ENCODE assay signal across 1 cellular context in the genomic region with DNA sequence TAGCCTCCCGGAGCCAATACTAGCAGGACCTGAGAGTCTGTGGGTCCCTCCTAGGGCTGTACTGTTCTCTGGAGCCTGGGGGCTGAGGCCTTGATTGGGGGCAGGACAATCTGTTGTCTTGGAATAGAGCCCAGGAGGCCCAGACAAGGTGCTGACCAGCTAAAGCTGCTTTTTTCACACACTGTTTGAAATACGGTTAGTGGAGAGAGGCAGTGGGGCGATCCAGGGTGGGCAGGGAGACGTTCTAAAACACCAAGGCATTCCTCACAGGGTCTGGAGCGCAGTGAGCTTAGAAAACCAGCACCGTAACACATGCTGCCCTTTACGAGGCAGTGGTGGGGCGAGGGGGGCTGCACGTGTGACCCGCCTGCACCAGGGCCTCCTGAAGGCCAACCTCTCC.
TF ChIP-seq lines count a peak whose summit lies in the region.

No MANE protein-coding gene starts in this region.

TF ChIP-seq in WTC11, 78 proteins besides CTCF, POLR2A, EP300 and RAD21 (continued from another document):
- no peak for TF ChIP-seq ZBTB21 (CRISPR knock-in tag; IDR thresholded peaks at IDR 0.05; ENCODE audit: borderline replicate concordance)
- no peak for TF ChIP-seq RORB (CRISPR knock-in tag; IDR thresholded peaks at IDR 0.05)
- TF ChIP-seq ATF1 (CRISPR knock-in tag; IDR thresholded peaks at IDR 0.05), result no peak
- no peak for TF ChIP-seq NR2C2 (CRISPR knock-in tag; IDR thresholded peaks at IDR 0.05)
- no peak for TF ChIP-seq IRF1 (CRISPR knock-in tag; IDR thresholded peaks at IDR 0.05)
TF ChIP-seq in WTC11: peak in this region for 0.
